ENCODE assay signal across 21 cellular contexts in the genomic region with DNA sequence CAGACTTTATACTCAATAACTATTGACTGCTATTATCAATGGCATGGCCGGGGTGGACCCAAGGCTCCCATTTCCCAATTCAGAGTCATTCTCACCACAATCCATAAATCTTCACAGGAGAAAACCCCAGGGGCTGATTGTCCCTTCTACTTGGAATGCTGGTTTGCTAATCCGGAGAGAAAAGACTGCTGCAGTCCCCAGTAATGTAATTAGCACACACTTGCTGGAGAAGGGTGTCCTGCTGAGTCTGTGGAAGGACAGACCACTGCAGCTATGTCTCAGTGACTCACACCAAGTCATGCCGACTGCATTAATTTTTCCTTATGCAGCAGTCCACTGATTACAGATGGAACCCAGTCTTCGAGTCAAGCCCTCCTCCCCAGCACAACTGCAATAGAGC. TPM values are rescaled to one million over a fixed set of nuclear protein-coding genes. Genes with fewer than 3 reads are reported as not detected.
DNase-seq lines count a peak whose midpoint lies in the region; ATAC-seq and TF ChIP-seq lines count a peak whose summit lies in the region.
"Had no signal": no experiment of that assay in that cellular context is flagged by ENCODE, and none has a peak within 500 bp of the region (broad histone marks: within the 10 kb centered on the region; RNA-seq: fewer than 3 reads in every experiment).

No MANE protein-coding gene starts in this region.

- H2BK120ac ChIP-seq in neuronal stem cell (ENCODE audit: low read depth, low read length), result no peak overlapping the region

- H3K4me1 ChIP-seq in neuronal stem cell (ENCODE audit: control insufficient read depth in 2 of 2, insufficient read depth in 1 of 2, low read depth in 1 of 2, low read length in 2 of 2), result peaks cover 0 to 10% of the 10 kb centered on the region in 2 donors
- H3K4me1 ChIP-seq in heart left ventricle, result peaks cover 0 to 8% (median 0%) of the 10 kb centered on the region in 12 donors

- DNase-seq in ELF-1 (ENCODE audit: low read depth, low spot score), result peak; percentile 79
- DNase-seq in M059J (ENCODE audit: low read depth), result peak; percentile 79
- peak; percentile 70 for DNase-seq in choroid plexus epithelial cell (ENCODE audit: low read depth)
- DNase-seq in neuronal stem cell (ENCODE audit: low spot score), result peak; percentile 64
- DNase-seq in left lobe of liver (ENCODE audit: low spot score), result no peak
- no peak for DNase-seq in activated T-helper 1 cell treated with anti-CD3 and anti-CD28 coated beads, Interleukin-12 subunit alpha, Interleukin-12 subunit beta, Interleukin-2, Interleukin-4 antibody, amounts not matched to agents 30 ng/mL and 10 ng/mL and 1 ng/mL, durations not matched to agents 14 hours and 24 hours and 36 hours (ENCODE audit: low spot score)
- DNase-seq in activated CD8-positive, alpha-beta T cell treated with anti-CD3 and anti-CD28 coated beads for 36 hours, result no peak
- no peak for DNase-seq in heart left ventricle
- DNase-seq: activated T-cell treated with anti-CD3 and anti-CD28 coated beads for 4 hours; C1 segment of cervical spinal cord; effector CD8-positive, alpha-beta T cell; foreskin melanocyte; GOT3; immature natural killer cell; MV-4-11; nephron progenitor cell; SHP77 had no signal

- H3K4me2 ChIP-seq in neuronal stem cell (ENCODE audit: insufficient read depth, low read length, poor library complexity, severe bottlenecking), result peak overlapping the region; percentile 26

- H3K36me3 Mint-ChIP-seq in activated T-helper 1 cell treated with anti-CD3 and anti-CD28 coated beads, Interleukin-12 subunit alpha, Interleukin-12 subunit beta, Interleukin-2, Interleukin-4 antibody, amounts not matched to agents 30 ng/mL and 10 ng/mL and 1 ng/mL, durations not matched to agents 14 hours and 24 hours and 36 hours (ENCODE audit: low read depth), result no peaks in the 10 kb centered on the region
- H3K36me3 Mint-ChIP-seq in activated CD8-positive, alpha-beta T cell treated with anti-CD3 and anti-CD28 coated beads for 36 hours (ENCODE audit: low read depth), result no peaks in the 10 kb centered on the region
- H3K36me3 Mint-ChIP-seq: IgD-negative memory B cell, memory B cell had no signal

- H3K4me3 ChIP-seq in choroid plexus epithelial cell (ENCODE audit: low read depth, low read length), result no peak overlapping the region
- no peak overlapping the region for H3K4me3 ChIP-seq in neuronal stem cell (ENCODE audit: low read length in 2 of 2)
- H3K4me3 ChIP-seq in heart left ventricle, result no peak overlapping the region
- H3K4me3 ChIP-seq: right atrium auricular region had no signal

- H3K36me3 ChIP-seq in neuronal stem cell (replicated peaks in 1 of 2; ENCODE audit: control insufficient read depth in 2 of 2, insufficient read depth in 2 of 2, low read length in 2 of 2) (no peaks in the 10 kb centered on the region), heart left ventricle (no peaks in the 10 kb centered on the region)
- H3K36me3 ChIP-seq: right atrium auricular region had no signal

- H3K4me3 Mint-ChIP-seq in activated T-helper 1 cell treated with anti-CD3 and anti-CD28 coated beads, Interleukin-12 subunit alpha, Interleukin-12 subunit beta, Interleukin-2, Interleukin-4 antibody, amounts not matched to agents 30 ng/mL and 10 ng/mL and 1 ng/mL, durations not matched to agents 14 hours and 24 hours and 36 hours, result no peak overlapping the region
- H3K4me3 Mint-ChIP-seq in activated CD8-positive, alpha-beta T cell treated with anti-CD3 and anti-CD28 coated beads for 36 hours, result no peak overlapping the region
- H3K4me3 Mint-ChIP-seq: IgD-negative memory B cell, immature natural killer cell, memory B cell, nephron progenitor cell had no signal

- ATAC-seq in left lobe of liver, result no peak
- no peak for ATAC-seq in activated CD8-positive, alpha-beta T cell treated with anti-CD3 and anti-CD28 coated beads for 36 hours
- ATAC-seq in heart left ventricle, result no peak
- ATAC-seq: activated naive CD4-positive, alpha-beta T cell treated with anti-CD3 and anti-CD28 coated beads, Interleukin-2, amount 50 U/mL, for 72 hours had no signal

- WGBS in neuronal stem cell (ENCODE audit: extremely low coverage in 2 of 2, insufficient read length in 2 of 2, insufficient replicate concordance in 1 of 2), 2 donors, result no CpG with 5 or more reads among the region's 4 CpGs
- 77 to 83% (median 81%) methylated on average over 4 of the region's 4 CpGs for WGBS in heart left ventricle, 4 donors

- H3K9me3 ChIP-seq in neuronal stem cell (replicated peaks in 1 of 2; ENCODE audit: control insufficient read depth in 2 of 2, insufficient read depth in 1 of 2, low read depth in 1 of 2, low read length in 2 of 2) (no peaks in the 10 kb centered on the region), heart left ventricle (no peaks in the 10 kb centered on the region)
- H3K9me3 ChIP-seq: right atrium auricular region had no signal

- POLR2A ChIA-PET in activated CD8-positive, alpha-beta T cell treated with anti-CD3 and anti-CD28 coated beads for 36 hours (lab: Charles Lee), result no interaction called here

- no peaks in the 10 kb centered on the region for H3K79me1 ChIP-seq in neuronal stem cell (ENCODE audit: low read depth, low read length)

- H3K18ac ChIP-seq in neuronal stem cell (ENCODE audit: low read length), result no peak overlapping the region

- H2BK12ac ChIP-seq in neuronal stem cell (ENCODE audit: low read length), result no peak overlapping the region

- H3K27me3 ChIP-seq in neuronal stem cell (ENCODE audit: control insufficient read depth in 3 of 3, insufficient read depth in 3 of 3, low read depth in 1 of 3, low read length in 3 of 3) (peaks cover 0 to 17% (median 0%) of the 10 kb centered on the region in 3 experiments), heart left ventricle (peaks cover 0 to 3% (median 0%) of the 10 kb centered on the region in 9 donors)
- H3K27me3 ChIP-seq: right atrium auricular region had no signal

- H2AK5ac ChIP-seq in neuronal stem cell (ENCODE audit: low read depth, low read length), result no peak overlapping the region

- H3K27me3 Mint-ChIP-seq in activated T-helper 1 cell treated with anti-CD3 and anti-CD28 coated beads, Interleukin-12 subunit alpha, Interleukin-12 subunit beta, Interleukin-2, Interleukin-4 antibody, amounts not matched to agents 30 ng/mL and 10 ng/mL and 1 ng/mL, durations not matched to agents 14 hours and 24 hours and 36 hours (ENCODE audit: insufficient read depth), result peaks cover 8% of the 10 kb centered on the region
- no peaks in the 10 kb centered on the region for H3K27me3 Mint-ChIP-seq in activated CD8-positive, alpha-beta T cell treated with anti-CD3 and anti-CD28 coated beads for 36 hours
- H3K27me3 Mint-ChIP-seq: IgD-negative memory B cell, memory B cell had no signal

- H2BK15ac ChIP-seq in neuronal stem cell (ENCODE audit: low read length), result no peak overlapping the region

- H3K9me3 Mint-ChIP-seq in activated T-helper 1 cell treated with anti-CD3 and anti-CD28 coated beads, Interleukin-12 subunit alpha, Interleukin-12 subunit beta, Interleukin-2, Interleukin-4 antibody, amounts not matched to agents 30 ng/mL and 10 ng/mL and 1 ng/mL, durations not matched to agents 14 hours and 24 hours and 36 hours, result peaks cover 3% of the 10 kb centered on the region
- peaks cover 4% of the 10 kb centered on the region for H3K9me3 Mint-ChIP-seq in activated CD8-positive, alpha-beta T cell treated with anti-CD3 and anti-CD28 coated beads for 36 hours
- H3K9me3 Mint-ChIP-seq: immature natural killer cell, nephron progenitor cell had no signal

- H3K4me1 Mint-ChIP-seq in activated T-helper 1 cell treated with anti-CD3 and anti-CD28 coated beads, Interleukin-12 subunit alpha, Interleukin-12 subunit beta, Interleukin-2, Interleukin-4 antibody, amounts not matched to agents 30 ng/mL and 10 ng/mL and 1 ng/mL, durations not matched to agents 14 hours and 24 hours and 36 hours (ENCODE audit: low read depth), result no peaks in the 10 kb centered on the region
- H3K4me1 Mint-ChIP-seq in activated CD8-positive, alpha-beta T cell treated with anti-CD3 and anti-CD28 coated beads for 36 hours (ENCODE audit: low read depth), result peaks cover 19% of the 10 kb centered on the region
- H3K4me1 Mint-ChIP-seq: immature natural killer cell had no signal

- H3K27ac ChIP-seq in neuronal stem cell (replicated peaks; ENCODE audit: low read length) (no peak overlapping the region), heart left ventricle (no peak overlapping the region)
- H3K27ac ChIP-seq: right atrium auricular region had no signal

- no peak overlapping the region for H4K91ac ChIP-seq in neuronal stem cell (ENCODE audit: low read depth, low read length, poor library complexity)

- H3K27ac Mint-ChIP-seq in activated T-helper 1 cell treated with anti-CD3 and anti-CD28 coated beads, Interleukin-12 subunit alpha, Interleukin-12 subunit beta, Interleukin-2, Interleukin-4 antibody, amounts not matched to agents 30 ng/mL and 10 ng/mL and 1 ng/mL, durations not matched to agents 14 hours and 24 hours and 36 hours, result no peak overlapping the region
- H3K27ac Mint-ChIP-seq in activated CD8-positive, alpha-beta T cell treated with anti-CD3 and anti-CD28 coated beads for 36 hours, result no peak overlapping the region
- H3K27ac Mint-ChIP-seq: activated naive CD4-positive, alpha-beta T cell treated with anti-CD3 and anti-CD28 coated beads, Interleukin-2, amount 50 U/mL, for 72 hours; IgD-negative memory B cell; immature natural killer cell; nephron progenitor cell had no signal

- TF ChIP-seq POLR2A in heart left ventricle (IDR thresholded peaks at IDR 0.05), result no peak

- no peak overlapping the region for H3K9ac ChIP-seq in neuronal stem cell (ENCODE audit: low read depth, low read length, poor library complexity)

- no peak overlapping the region for H2AFZ ChIP-seq in neuronal stem cell (ENCODE audit: low read length)

- H3K4ac ChIP-seq in neuronal stem cell (ENCODE audit: low read length), result no peak overlapping the region

- no peak overlapping the region for H3K23ac ChIP-seq in neuronal stem cell (ENCODE audit: low read depth, low read length, poor library complexity)

- CTCF ChIA-PET in activated CD8-positive, alpha-beta T cell treated with anti-CD3 and anti-CD28 coated beads for 36 hours (lab: Charles Lee), result interaction anchor here (2.1 kb wide), 1 partner anchor 12 kb away, joined by 5 read pairs; no protein-coding TSS in a partner anchor

- no peak overlapping the region for H3K14ac ChIP-seq in neuronal stem cell (ENCODE audit: low read length)

- no peak overlapping the region for H4K8ac ChIP-seq in neuronal stem cell (ENCODE audit: low read depth, low read length)

- TF ChIP-seq CTCF in choroid plexus epithelial cell (conservative IDR thresholded peaks at IDR 0.05; ENCODE audit: low read depth, low read length) (no peak), heart left ventricle (IDR thresholded peaks at IDR 0.05) (no peak)
- no peak for TF ChIP-seq CTCF in activated CD8-positive, alpha-beta T cell treated with anti-CD3 and anti-CD28 coated beads for 36 hours (IDR thresholded peaks at IDR 0.05)

- H2BK5ac ChIP-seq in neuronal stem cell (ENCODE audit: low read length), result no peak overlapping the region

- intact Hi-C loops in activated T-helper 1 cell treated with anti-CD3 and anti-CD28 coated beads, Interleukin-12 subunit alpha, Interleukin-12 subunit beta, Interleukin-2, Interleukin-4 antibody, amounts not matched to agents 30 ng/mL and 10 ng/mL and 1 ng/mL, durations not matched to agents 14 hours and 24 hours and 36 hours (cut with micrococcal nuclease), result no loop called here
- intact Hi-C loops in activated CD8-positive, alpha-beta T cell treated with anti-CD3 and anti-CD28 coated beads for 36 hours (cut with micrococcal nuclease), result no loop called here
- intact Hi-C loops in heart left ventricle (cut with DNase I), result no loop called here

RNA-seq across cellular contexts. Expression of a gene that starts 5.9 kb away (rescaled TPM):
- 57.7 and 67.7 TPM in 2 replicates for total RNA-seq in M059J (2014; rRNA removed; shearing (Covaris generic))
- polyA plus RNA-seq in neuronal stem cell (2013, experiment 1 of 2), result 0.33 TPM
- polyA plus RNA-seq in neuronal stem cell (2013, experiment 2 of 2), result 0.37 TPM
- total RNA-seq in left lobe of liver (20.2 TPM), heart left ventricle (100 to 1,000 TPM in 1 of 9 donors, 10 to 100 TPM in 8; 39.3 to 101 (median 45.9) TPM)
- 609 and 619 TPM in 2 replicates for total RNA-seq in activated T-helper 1 cell treated with anti-CD3 and anti-CD28 coated beads, Interleukin-12 subunit alpha, Interleukin-12 subunit beta, Interleukin-2, Interleukin-4 antibody, amounts not matched to agents 30 ng/mL and 10 ng/mL and 1 ng/mL, durations not matched to agents 14 hours and 24 hours and 36 hours
- 100 to 1,000 TPM; 527 to 532 TPM for total RNA-seq in activated CD8-positive, alpha-beta T cell treated with anti-CD3 and anti-CD28 coated beads for 36 hours
- polyA plus RNA-seq in heart left ventricle, result 10 to 100 TPM; 18.4 to 37.0 TPM

Comparison
In these comparisons a context has a peak if more than half of its experiments do, and no peak if none do; other contexts are left out.
1. DNase-seq: peak in ELF-1 (single experiment), M059J (single experiment), choroid plexus epithelial cell (single experiment) and neuronal stem cell (single experiment); none in left lobe of liver (single experiment), activated T-helper 1 cell treated with anti-CD3 and anti-CD28 coated beads, Interleukin-12 subunit alpha, Interleukin-12 subunit beta, Interleukin-2, Interleukin-4 antibody, amounts not matched to agents 30 ng/mL and 10 ng/mL and 1 ng/mL, durations not matched to agents 14 hours and 24 hours and 36 hours (single experiment), activated CD8-positive, alpha-beta T cell treated with anti-CD3 and anti-CD28 coated beads for 36 hours (single experiment) and heart left ventricle (0 of 5).